ENCODE assay signal across 29 cellular contexts in the genomic region with DNA sequence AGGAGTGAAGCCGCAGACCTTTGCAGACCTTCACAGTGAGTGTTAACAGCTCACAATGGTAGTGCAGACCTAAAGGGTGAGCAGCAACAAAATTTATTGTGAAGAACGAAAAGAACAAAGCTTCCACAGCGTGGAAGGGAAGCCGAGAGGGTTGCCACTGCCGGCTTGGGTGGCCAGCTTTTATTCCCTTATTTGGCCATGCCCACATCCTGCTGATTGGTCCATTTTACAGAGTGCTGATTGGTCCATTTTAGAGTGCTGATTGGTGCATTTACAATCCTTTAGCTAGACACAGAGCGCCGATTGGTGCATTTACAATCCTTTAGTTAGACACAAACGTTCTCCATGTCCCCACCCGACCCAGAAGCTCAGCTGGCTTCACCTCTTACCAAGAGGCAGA.
"Had no signal": no experiment of that assay in that cellular context is flagged by ENCODE, and none has a peak within 500 bp of the region (broad histone marks: within the 10 kb centered on the region; RNA-seq: fewer than 3 reads in every experiment).

No MANE protein-coding gene starts in this region.

- H3K27ac Mint-ChIP-seq: immature natural killer cell; mesothelial cell of epicardium; naive B cell; natural killer cell; nephron progenitor cell; neural progenitor cell; stimulated activated effector memory CD8-positive, alpha-beta T cell treated with anti-CD3 and anti-CD28 coated beads, Interleukin-12 subunit alpha, Interleukin-12 subunit beta, amount 100 ng/mL, for 72 hours; stimulated activated naive CD8-positive, alpha-beta T cell treated with anti-CD3 and anti-CD28 coated beads, Interleukin-15, Interleukin-2, amounts not matched to agents 100 ng/mL and 50 ng/mL, for 24 hours had no signal

- FAIRE-seq: islet of Langerhans, pancreas had no signal

- H3K4me2 ChIP-seq: neural progenitor cell, smooth muscle cell had no signal

- H3K9ac ChIP-seq: neural progenitor cell had no signal

- DNase-seq: heart left ventricle; immature natural killer cell; left ventricle myocardium inferior; mesendoderm; naive B cell; natural killer cell; nephron progenitor cell; occipital lobe; pancreas; posterior cingulate gyrus; retina; right cardiac atrium; stimulated activated CD4-positive, alpha-beta T cell treated with anti-CD3 and anti-CD28 coated beads, Interleukin-12 subunit alpha, Interleukin-12 subunit beta, amount 100 ng/mL, for 4 hours; stimulated activated CD4-positive, alpha-beta T cell treated with anti-CD3 and anti-CD28 coated beads, Interleukin-15, amount 100 ng/mL, for 24 hours; stimulated activated CD4-positive, alpha-beta T cell treated with anti-CD3 and anti-CD28 coated beads, Interleukin-2, amount 100 ng/mL, for 24 hours; stimulated activated CD4-positive, alpha-beta T cell treated with anti-CD3 and anti-CD28 coated beads, Interleukin-4, amount 100 ng/mL, for 1 hour; stimulated activated naive CD4-positive, alpha-beta T cell; upper lobe of left lung had no signal

- H3K9me3 ChIP-seq: heart left ventricle, left ventricle myocardium inferior, neutrophil, pancreas, prostate gland, suprapubic skin, tibial nerve, upper lobe of left lung had no signal

- H3K4me3 Mint-ChIP-seq: immature natural killer cell; mesothelial cell of epicardium; naive B cell; natural killer cell; nephron progenitor cell; neural progenitor cell; stimulated activated effector memory CD8-positive, alpha-beta T cell treated with anti-CD3 and anti-CD28 coated beads, Interleukin-12 subunit alpha, Interleukin-12 subunit beta, amount 100 ng/mL, for 72 hours; stimulated activated naive CD8-positive, alpha-beta T cell treated with anti-CD3 and anti-CD28 coated beads, Interleukin-15, Interleukin-2, amounts not matched to agents 100 ng/mL and 50 ng/mL, for 24 hours had no signal

- H3K27me3 ChIP-seq: heart left ventricle, neural progenitor cell, neutrophil, pancreas, suprapubic skin, tibial nerve, upper lobe of left lung had no signal

- H3K36me3 Mint-ChIP-seq: immature natural killer cell; mesothelial cell of epicardium; naive B cell; natural killer cell; neural progenitor cell; stimulated activated effector memory CD8-positive, alpha-beta T cell treated with anti-CD3 and anti-CD28 coated beads, Interleukin-12 subunit alpha, Interleukin-12 subunit beta, amount 100 ng/mL, for 72 hours had no signal

- H3K27ac ChIP-seq: heart left ventricle, left ventricle myocardium inferior, neural progenitor cell, neutrophil, pancreas, prostate gland, tibial nerve, upper lobe of left lung had no signal

- H3K4me1 ChIP-seq: neural progenitor cell, prostate gland had no signal

- H2AFZ ChIP-seq: neural progenitor cell had no signal

- H3K27me3 Mint-ChIP-seq: naive B cell; stimulated activated naive CD8-positive, alpha-beta T cell treated with anti-CD3 and anti-CD28 coated beads, Interleukin-15, Interleukin-2, amounts not matched to agents 100 ng/mL and 50 ng/mL, for 24 hours had no signal

- ATAC-seq: heart left ventricle; natural killer cell; pancreas; right cardiac atrium; stimulated activated effector memory CD8-positive, alpha-beta T cell treated with anti-CD3 and anti-CD28 coated beads, Interleukin-12 subunit alpha, Interleukin-12 subunit beta, amount 100 ng/mL, for 72 hours had no signal

- H3K36me3 ChIP-seq: heart left ventricle, left ventricle myocardium inferior, neural progenitor cell, neutrophil, pancreas, prostate gland, suprapubic skin, tibial nerve, upper lobe of left lung had no signal

- H3K4me1 Mint-ChIP-seq: natural killer cell; nephron progenitor cell; stimulated activated effector memory CD8-positive, alpha-beta T cell treated with anti-CD3 and anti-CD28 coated beads, Interleukin-12 subunit alpha, Interleukin-12 subunit beta, amount 100 ng/mL, for 72 hours had no signal

- H3K4me3 ChIP-seq: heart left ventricle, left ventricle myocardium inferior, lung, neural progenitor cell, pancreas, prostate gland, smooth muscle cell, suprapubic skin, tibial nerve, upper lobe of left lung had no signal
